3 cellular contexts compared by ENCODE assay signal in the genomic region with DNA sequence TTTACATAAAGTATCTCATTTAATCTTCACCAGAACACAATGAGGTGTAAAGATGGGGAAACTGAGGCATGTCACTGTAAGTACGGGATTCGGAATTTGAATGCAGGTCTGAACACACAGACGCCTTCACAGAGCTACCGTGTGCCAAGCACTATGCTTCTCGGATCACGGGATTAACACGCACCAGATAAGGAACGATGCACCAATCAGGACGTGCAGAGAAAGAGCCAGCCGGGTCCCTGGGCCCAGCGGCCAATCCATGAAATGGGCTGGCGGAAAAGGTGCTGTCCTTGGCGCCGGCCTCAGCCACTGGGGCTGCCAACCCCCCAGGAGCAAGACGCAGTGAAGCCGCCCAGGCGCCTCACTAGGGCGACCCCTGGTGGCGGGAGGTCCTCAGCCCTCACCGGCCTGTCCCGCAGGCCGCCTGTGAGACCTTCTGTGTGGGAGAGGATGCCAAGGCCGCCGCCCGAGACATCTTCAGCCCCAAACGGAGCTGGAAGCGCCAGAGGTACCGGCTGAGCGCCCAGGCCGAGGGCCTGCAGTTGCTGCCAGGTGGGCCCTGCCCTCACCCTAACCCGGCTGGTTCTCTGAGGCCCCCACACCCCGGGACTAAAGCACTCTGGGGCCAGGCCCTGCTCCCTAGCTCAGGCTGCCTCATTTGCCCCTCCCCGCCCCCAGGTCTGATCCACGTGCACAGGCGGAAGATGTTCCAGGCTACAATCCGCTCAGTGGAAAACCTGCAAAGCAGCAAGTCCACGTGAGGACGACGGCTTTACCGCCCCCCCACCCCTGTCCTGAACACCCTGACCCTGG.
A peak's percentile ranks its signal among the peaks of the same experiment; 100 is the strongest.
TF ChIP-seq lines count a peak whose summit lies in the region.

No MANE protein-coding gene starts in this region.

TF ChIP-seq in A549, 52 proteins besides CTCF, POLR2A, EP300 and RAD21 (continues in another document):
- TF ChIP-seq, protein P1, sequence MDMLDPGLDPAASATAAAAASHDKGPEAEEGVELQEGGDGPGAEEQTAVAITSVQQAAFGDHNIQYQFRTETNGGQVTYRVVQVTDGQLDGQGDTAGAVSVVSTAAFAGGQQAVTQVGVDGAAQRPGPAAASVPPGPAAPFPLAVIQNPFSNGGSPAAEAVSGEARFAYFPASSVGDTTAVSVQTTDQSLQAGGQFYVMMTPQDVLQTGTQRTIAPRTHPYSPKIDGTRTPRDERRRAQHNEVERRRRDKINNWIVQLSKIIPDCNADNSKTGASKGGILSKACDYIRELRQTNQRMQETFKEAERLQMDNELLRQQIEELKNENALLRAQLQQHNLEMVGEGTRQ (IDR thresholded peaks at IDR 0.05), result no peak
- TF ChIP-seq RNF2 (IDR thresholded peaks at IDR 0.05; ENCODE audit: borderline replicate concordance, low read depth) (no peak), ESRRA (IDR thresholded peaks at IDR 0.05; ENCODE audit: borderline replicate concordance, low read length) (no peak), FOSL2 (IDR thresholded peaks at IDR 0.05) (no peak), FOSL2 (CRISPR knock-in tag; IDR thresholded peaks at IDR 0.05) (no peak), TP53 (CRISPR knock-in tag; IDR thresholded peaks at IDR 0.05) (no peak), HEYL (CRISPR knock-in tag; IDR thresholded peaks at IDR 0.05) (no peak), KDM1A (IDR thresholded peaks at IDR 0.05; ENCODE audit: low read depth) (no peak), KDM5A (IDR thresholded peaks at IDR 0.05) (no peak), SREBF2 (IDR thresholded peaks at IDR 0.05) (no peak), BHLHE40 (IDR thresholded peaks at IDR 0.05; ENCODE audit: low read depth, low read length) (no peak), HOXA7 (CRISPR knock-in tag; IDR thresholded peaks at IDR 0.05) (no peak), ZSCAN20 (CRISPR knock-in tag; IDR thresholded peaks at IDR 0.05) (no peak), POLR2AphosphoS2 (conservative IDR thresholded peaks at IDR 0.05; ENCODE audit: low read length) (no peak), TFCP2L1 (CRISPR knock-in tag; IDR thresholded peaks at IDR 0.05) (no peak)
- TF ChIP-seq, protein P2, sequence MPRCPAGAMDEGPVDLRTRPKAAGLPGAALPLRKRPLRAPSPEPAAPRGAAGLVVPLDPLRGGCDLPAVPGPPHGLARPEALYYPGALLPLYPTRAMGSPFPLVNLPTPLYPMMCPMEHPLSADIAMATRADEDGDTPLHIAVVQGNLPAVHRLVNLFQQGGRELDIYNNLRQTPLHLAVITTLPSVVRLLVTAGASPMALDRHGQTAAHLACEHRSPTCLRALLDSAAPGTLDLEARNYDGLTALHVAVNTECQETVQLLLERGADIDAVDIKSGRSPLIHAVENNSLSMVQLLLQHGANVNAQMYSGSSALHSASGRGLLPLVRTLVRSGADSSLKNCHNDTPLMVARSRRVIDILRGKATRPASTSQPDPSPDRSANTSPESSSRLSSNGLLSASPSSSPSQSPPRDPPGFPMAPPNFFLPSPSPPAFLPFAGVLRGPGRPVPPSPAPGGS (IDR thresholded peaks at IDR 0.05), result no peak
- TF ChIP-seq, protein P3, sequence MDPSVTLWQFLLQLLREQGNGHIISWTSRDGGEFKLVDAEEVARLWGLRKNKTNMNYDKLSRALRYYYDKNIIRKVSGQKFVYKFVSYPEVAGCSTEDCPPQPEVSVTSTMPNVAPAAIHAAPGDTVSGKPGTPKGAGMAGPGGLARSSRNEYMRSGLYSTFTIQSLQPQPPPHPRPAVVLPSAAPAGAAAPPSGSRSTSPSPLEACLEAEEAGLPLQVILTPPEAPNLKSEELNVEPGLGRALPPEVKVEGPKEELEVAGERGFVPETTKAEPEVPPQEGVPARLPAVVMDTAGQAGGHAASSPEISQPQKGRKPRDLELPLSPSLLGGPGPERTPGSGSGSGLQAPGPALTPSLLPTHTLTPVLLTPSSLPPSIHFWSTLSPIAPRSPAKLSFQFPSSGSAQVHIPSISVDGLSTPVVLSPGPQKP (IDR thresholded peaks at IDR 0.05; ENCODE audit: low read depth, low read length), result no peak

TF ChIP-seq in GM23338, 12 proteins besides CTCF, POLR2A, EP300 and RAD21:
- peak; percentile 65; the same call in 1 of the 2 replicates for TF ChIP-seq CREB1 (CRISPR knock-in tag; IDR thresholded peaks at IDR 0.05; ENCODE audit: low read depth)
- TF ChIP-seq ZNF114 (CRISPR knock-in tag; IDR thresholded peaks at IDR 0.05), result no peak

TF ChIP-seq in endothelial cell of umbilical vein, 7 proteins besides CTCF, POLR2A, EP300 and RAD21:
- TF ChIP-seq EZH2 (IDR thresholded peaks at IDR 0.05; ENCODE audit: borderline replicate concordance, low read depth, low read length, severe bottlenecking) (no peak), POLR2AphosphoS5 (IDR thresholded peaks at IDR 0.05; ENCODE audit: insufficient read depth, low read depth, low read length) (peak; percentile 35)
